22 cellular contexts compared by ENCODE assay signal in genomic region chr11:121555172-121555571, GRCh38.
DNase-seq lines count a peak whose midpoint lies in the region; ATAC-seq lines count a peak whose summit lies in the region.
"Had no signal": no experiment of that assay in that cellular context is flagged by ENCODE, and none has a peak within 500 bp of the region (broad histone marks: within the 10 kb centered on the region; RNA-seq: fewer than 3 reads in every experiment).

No MANE protein-coding gene starts in this region.

- DNase-seq in NCI-H1417 (lab: John Stamatoyannopoulos, UW), result peak; percentile 49 to 80 (median 59)
- no peak for DNase-seq in NCI-H1417 treated with DMSO at 0.1 percent for 48 hours (lab: John Stamatoyannopoulos, UW)
- DNase-seq in NCI-H1105 treated with DMSO at 0.1 percent for 48 hours (lab: John Stamatoyannopoulos, UW), result peak; percentile 94
- DNase-seq in NCI-H748 (lab: John Stamatoyannopoulos, UW; ENCODE audit: unreplicated experiment), result peak; percentile 66
- DNase-seq in islet precursor cell, result peak; percentile 27
- DNase-seq in activated CD4-positive, alpha-beta T cell treated with anti-CD3 and anti-CD28 coated beads for 48 hours, result no peak
- no peak for DNase-seq in Kasumi-1 (lab: John Stamatoyannopoulos, UW)
- DNase-seq: activated CD4-positive, alpha-beta memory T cell treated with anti-CD3 and anti-CD28 coated beads for 36 hours; activated CD4-positive, CD25-positive, alpha-beta regulatory T cell; adrenal gland; AML-193; brain microvascular endothelial cell; CD8-positive, alpha-beta T cell; head of caudate nucleus; NCI-H226; NK-92 treated with Interleukin-12 subunit alpha and Interleukin-12 subunit beta, amount 100 ng/mL, for 24 hours; occipital lobe; PC-9; Right ventricle myocardium superior; T-cell had no signal

- ATAC-seq in HG02852 (IDR thresholded peaks at IDR 0.05; ENCODE audit: unreplicated experiment), result no peak
- ATAC-seq: CD8-positive, alpha-beta T cell; GM12878; T-cell had no signal

Comparison
In these comparisons a context has a peak if more than half of its experiments do, and no peak if none do; other contexts are left out.
1. DNase-seq: peak in NCI-H1417 (3 of 3), NCI-H1105 treated with DMSO at 0.1 percent for 48 hours (single experiment), NCI-H748 (single experiment) and islet precursor cell (single experiment); none in NCI-H1417 treated with DMSO at 0.1 percent for 48 hours (single experiment), activated CD4-positive, alpha-beta T cell treated with anti-CD3 and anti-CD28 coated beads for 48 hours (single experiment) and Kasumi-1 (0 of 2).